In the genomic region with DNA sequence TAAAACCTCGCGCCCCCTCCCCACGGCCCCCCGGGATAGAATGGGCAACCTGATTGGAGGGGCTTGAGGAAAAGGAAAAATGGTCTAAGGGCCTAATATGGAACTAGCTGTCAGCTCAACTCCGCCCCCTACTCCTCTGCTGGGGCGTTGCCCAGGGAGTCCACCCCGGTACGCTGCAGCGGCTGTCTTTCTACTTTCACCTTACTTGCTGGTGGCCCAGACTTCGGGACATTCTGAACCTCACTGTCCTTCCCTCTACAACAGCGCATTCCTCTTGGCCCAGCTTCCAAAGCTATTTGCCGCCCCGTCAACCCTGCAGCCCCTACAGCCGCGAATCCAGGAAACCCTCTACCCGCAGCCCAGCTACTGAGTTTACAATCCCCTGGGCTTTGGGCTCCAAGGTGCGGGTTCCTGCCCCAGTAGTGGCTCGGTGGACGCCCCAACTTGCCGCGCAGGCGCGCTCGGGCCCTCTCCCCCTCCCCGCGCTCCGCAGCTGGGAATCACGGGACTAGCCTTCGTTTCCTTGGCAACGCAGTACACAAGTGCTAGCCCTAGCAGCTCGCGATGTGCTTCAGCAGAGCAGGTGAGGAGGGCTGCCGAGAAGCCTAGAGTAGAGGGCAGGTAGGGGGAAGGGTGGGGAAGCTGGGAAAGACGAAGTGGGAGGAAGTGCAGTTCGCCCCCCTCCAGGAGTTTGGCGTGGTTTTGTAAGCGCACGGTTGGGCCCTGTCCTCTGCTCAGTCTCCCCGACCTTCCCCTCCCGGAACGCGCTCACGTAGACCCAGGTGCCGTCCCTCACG, we compare ENCODE assay signal across 9 cellular contexts. TPM values are rescaled to one million over a fixed set of nuclear protein-coding genes. Genes with fewer than 3 reads are reported as not detected.
DNase-seq lines count a peak whose midpoint lies in the region; ATAC-seq, FAIRE-seq and TF ChIP-seq lines count a peak whose summit lies in the region.
"Had no signal": no experiment of that assay in that cellular context is flagged by ENCODE, and none has a peak within 500 bp of the region (broad histone marks: within the 10 kb centered on the region; RNA-seq: fewer than 3 reads in every experiment).

No MANE protein-coding gene starts in this region.

- H3K4me3 Mint-ChIP-seq in activated B cell treated with CpG ODN at 0.5 μM for 24 hours: peak overlapping the region; percentile 93

- H3K27me3 Mint-ChIP-seq in activated B cell treated with CpG ODN at 0.5 μM for 24 hours: no peaks in the 10 kb centered on the region

- no peaks in the 10 kb centered on the region for H3K79me2 ChIP-seq in keratinocyte (ENCODE audit: control insufficient read depth, insufficient read depth, low read length)

- peak overlapping the region; percentile 88 for H3K4me2 ChIP-seq in keratinocyte (ENCODE audit: control insufficient read depth, extremely low read depth, insufficient read depth, low read depth, low read length)

- peak overlapping the region; percentile 85 for H3K27ac Mint-ChIP-seq in activated B cell treated with CpG ODN at 0.5 μM for 24 hours

- no peaks in the 10 kb centered on the region for H3K36me3 ChIP-seq in keratinocyte (ENCODE audit: control insufficient read depth in 2 of 2, extremely low read depth in 1 of 2, insufficient read depth in 2 of 2, low read length in 2 of 2)

- CTCF ChIA-PET in activated B cell treated with CpG ODN at 0.5 μM for 24 hours (lab: Charles Lee): interaction anchor here (0.6 to 1.7 kb wide), 7 partner anchors 13 to 551 kb away, joined by 3 to 6 read pairs (median 3); no protein-coding TSS in a partner anchor

- peak overlapping the region; percentile 99 for H2AFZ ChIP-seq in keratinocyte (ENCODE audit: control insufficient read depth, low read length)

- H3K27me3 ChIP-seq in keratinocyte (ENCODE audit: control insufficient read depth, extremely low read depth, insufficient read depth, low read length): no peaks in the 10 kb centered on the region

- ATAC-seq in HG03095 (IDR thresholded peaks at IDR 0.05; ENCODE audit: unreplicated experiment) (peak; percentile 80), activated B cell treated with CpG ODN at 0.5 μM for 24 hours (ENCODE audit: low read depth) (peak; percentile 88)

- H3K9me3 Mint-ChIP-seq in activated B cell treated with CpG ODN at 0.5 μM for 24 hours: no peaks in the 10 kb centered on the region

- peak overlapping the region; percentile 54 for H3K27ac ChIP-seq in keratinocyte (ENCODE audit: control insufficient read depth, insufficient read depth, low read length)

- H4K20me1 ChIP-seq in keratinocyte (ENCODE audit: control insufficient read depth, extremely low read depth, insufficient read depth, low read length): no peaks in the 10 kb centered on the region

- H3K4me3 ChIP-seq in keratinocyte (ENCODE audit: control insufficient read depth in 2 of 3, extremely low read depth in 1 of 3, insufficient read depth in 2 of 3, low read depth in 1 of 3, low read length in 3 of 3): peak overlapping the region; percentile 48 to 82 (median 74)

- TF ChIP-seq POLR2A in GM18526 (IDR thresholded peaks at IDR 0.05; ENCODE audit: extremely low read depth, insufficient read length): peak; percentile 27

- H3K9me3 ChIP-seq in keratinocyte (ENCODE audit: control insufficient read depth, low read depth, low read length): no peaks in the 10 kb centered on the region

- intact Hi-C loops in activated B cell treated with CpG ODN at 0.5 μM for 24 hours (cut with micrococcal nuclease): loop anchor here (1.0 to 5.0 kb wide), 5 partner anchors 103 to 714 kb away; partner anchors contain the start of genes ATP5PB and WDR77

- TF ChIP-seq CTCF in activated B cell treated with CpG ODN at 0.5 μM for 24 hours (IDR thresholded peaks at IDR 0.05) (no peak), keratinocyte (optimal IDR thresholded peaks at IDR 0.05 in 1 of 3, IDR thresholded peaks at IDR 0.05 in 1 of 3, conservative IDR thresholded peaks at IDR 0.05 in 1 of 3; ENCODE audit: extremely low read depth in 1 of 3, insufficient read depth in 2 of 3, low read length in 3 of 3) (peak in 2 of 3 experiments; percentile 5 to 34)

- peaks cover 2% of the 10 kb centered on the region for H3K36me3 Mint-ChIP-seq in activated B cell treated with CpG ODN at 0.5 μM for 24 hours (ENCODE audit: low read depth)

- H3K9me1 ChIP-seq in keratinocyte (ENCODE audit: control insufficient read depth, extremely low read depth, insufficient read depth, low read length): no peaks in the 10 kb centered on the region

- H3K9ac ChIP-seq in keratinocyte (ENCODE audit: control insufficient read depth, extremely low read depth, insufficient read depth, low read length): peak overlapping the region; percentile 73

- peak; percentile 43 for FAIRE-seq in keratinocyte (lab: Jason Lieb, UNC)
- FAIRE-seq: G401.6 had no signal

- dilution Hi-C loops in keratinocyte (cut with MboI; ENCODE audit: extremely low pct_ligation_motif_present, low sequenced_read_pairs): no loop called here

- POLR2A ChIA-PET in activated B cell treated with CpG ODN at 0.5 μM for 24 hours (lab: Charles Lee): interaction anchor here (0.6 to 1.2 kb wide), 6 partner anchors 11 to 206 kb away, joined by 3 to 8 read pairs (median 4); no protein-coding TSS in a partner anchor

- peak; percentile 58 for DNase-seq in A172 (ENCODE audit: low spot score)
- peak; percentile 93 for DNase-seq in NCI-H2171 (lab: John Stamatoyannopoulos, UW)
- peak; percentile 82 for DNase-seq in activated B cell treated with CpG ODN at 0.5 μM for 24 hours
- peak; percentile 93 for DNase-seq in central memory CD4-positive, alpha-beta T cell
- DNase-seq in keratinocyte (ENCODE audit: low read depth, low spot score): peak; percentile 41
- DNase-seq in stimulated activated CD4-positive, alpha-beta T cell treated with anti-CD3 and anti-CD28 coated beads, Interleukin-12 subunit alpha, Interleukin-12 subunit beta, amount 100 ng/mL, for 4 hours: peak; percentile 72

- peaks cover 10% of the 10 kb centered on the region for H3K4me1 ChIP-seq in keratinocyte (ENCODE audit: control insufficient read depth, extremely low read depth, insufficient read depth, low read length)

- peaks cover 13% of the 10 kb centered on the region for H3K4me1 Mint-ChIP-seq in activated B cell treated with CpG ODN at 0.5 μM for 24 hours

RNA-seq across cellular contexts. Expression of gene CHIA, which starts 55.6 kb away (rescaled TPM):
- total RNA-seq in A172 (2014; rRNA removed; shearing (Covaris generic)): not detected in 2 replicates
- total RNA-seq in activated B cell treated with CpG ODN at 0.5 μM for 24 hours: not detected in 2 replicates
- polyA plus RNA-seq in keratinocyte: not detected in 3 replicates
- polyA plus RNA-seq in keratinocyte (2011; ENCODE audit: low read depth): not detected
- not detected in 2 replicates for polyA plus RNA-seq in keratinocyte (2011; cell fraction: cytosol; rRNA removed)
- polyA plus RNA-seq in keratinocyte (2011; cell fraction: nucleus; rRNA removed): not detected in 2 replicates
- not detected in 2 replicates for polyA plus RNA-seq in keratinocyte (2012; ENCODE audit: low replicate concordance)
- polyA minus RNA-seq in keratinocyte: not detected in 3 replicates
- polyA minus RNA-seq in keratinocyte (2011; cell fraction: cytosol; rRNA and poly(A)+ RNA removed): not detected
- polyA minus RNA-seq in keratinocyte (2011; cell fraction: nucleus; rRNA and poly(A)+ RNA removed): not detected in 2 replicates

Comparison
In these comparisons a context has a peak if more than half of its experiments do, and no peak if none do; other contexts are left out.
1. Peak in every context shown above with its lines: DNase-seq, ATAC-seq, H3K4me3 ChIP-seq and H3K27ac ChIP-seq.
2. DNase-seq: peak in every context shown above with its lines; median percentile 93 in NCI-H2171; 93 in central memory CD4-positive, alpha-beta T cell; 82 in activated B cell treated with CpG ODN at 0.5 μM for 24 hours; 72 in stimulated activated CD4-positive, alpha-beta T cell treated with anti-CD3 and anti-CD28 coated beads, Interleukin-12 subunit alpha, Interleukin-12 subunit beta, amount 100 ng/mL, for 4 hours; 58 in A172; 41 in keratinocyte.